ENCODE assay signal across 10 cellular contexts in the genomic region with DNA sequence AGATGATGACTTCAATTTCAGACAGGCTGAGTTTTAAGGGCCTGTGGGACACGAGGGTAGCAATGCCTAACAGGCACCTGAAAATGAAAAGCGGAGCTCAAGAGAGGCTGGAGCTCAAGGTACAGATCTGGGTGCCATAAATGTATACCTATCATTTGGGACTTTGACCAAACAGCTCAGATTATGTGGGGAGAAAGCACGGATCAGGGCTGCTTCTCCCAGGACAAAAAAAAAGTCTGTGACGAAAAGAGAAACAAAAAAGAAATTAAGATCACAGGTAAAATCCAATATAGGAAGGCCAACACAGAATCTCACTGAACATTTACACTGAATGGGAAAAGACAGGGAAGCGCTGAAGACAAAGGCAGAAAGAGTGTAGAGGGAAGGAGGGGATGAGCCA. TPM values are rescaled to one million over a fixed set of nuclear protein-coding genes. Genes with fewer than 3 reads are reported as not detected.
DNase-seq lines count a peak whose midpoint lies in the region; ATAC-seq and TF ChIP-seq lines count a peak whose summit lies in the region.
"Had no signal": no experiment of that assay in that cellular context is flagged by ENCODE, and none has a peak within 500 bp of the region (broad histone marks: within the 10 kb centered on the region; RNA-seq: fewer than 3 reads in every experiment).

No MANE protein-coding gene starts in this region.

- intact Hi-C loops in mammary epithelial cell (cut with micrococcal nuclease), result loop anchor here (5.0 kb wide), 1 partner anchor 42 kb away; no protein-coding TSS in a partner anchor

- DNase-seq in GM06990 (ENCODE audit: extremely low read depth, insufficient read length) (no peak), MG63 (no peak), mammary epithelial cell (no peak), neural crest cell (ENCODE audit: low read depth, low spot score) (no peak), DMS79 (lab: John Stamatoyannopoulos, UW) (no peak)
- DNase-seq in stimulated activated CD4-positive, alpha-beta T cell treated with anti-CD3 and anti-CD28 coated beads, Interleukin-4, amount 100 ng/mL, for 24 hours, result no peak
- DNase-seq: left cardiac atrium, NCI-H1048 had no signal

- CTCF ChIA-PET in mammary epithelial cell (lab: Charles Lee; ENCODE audit: low non-redundant PET), result no interaction called here

- BruUV-seq in mammary epithelial cell (replicated peaks; lab: Mats Ljungman, UMichigan), result no TSS peak

- WGBS in mammary epithelial cell (ENCODE audit: low coverage, missing lambda C conversion rate), result 97% methylated on average over 5 of the region's 5 CpGs

- H3K9ac ChIP-seq in mammary epithelial cell (ENCODE audit: insufficient read depth, low read length), result no peak overlapping the region

- H2AFZ ChIP-seq in mammary epithelial cell (ENCODE audit: low read depth, low read length), result no peak overlapping the region

- dilution Hi-C loops in mammary epithelial cell (cut with HindIII; ENCODE audit: low sequenced_read_pairs), result loop anchor here (5.0 kb wide), 1 partner anchor 33 kb away; a partner anchor contains a TSS

- peaks cover 13% of the 10 kb centered on the region for H3K36me3 Mint-ChIP-seq in neural crest cell (ENCODE audit: low read depth)

- H3K27ac Mint-ChIP-seq in neural crest cell (ENCODE audit: unreplicated experiment), result no peak overlapping the region

- H3K4me1 ChIP-seq in mammary epithelial cell (ENCODE audit: insufficient read depth, low read length), result peaks cover 20% of the 10 kb centered on the region

- H3K27me3 ChIP-seq in GM06990 (replicated peaks; ENCODE audit: control insufficient read depth, insufficient read depth, low read length) (no peaks in the 10 kb centered on the region), MG63 (no peaks in the 10 kb centered on the region), mammary epithelial cell (ENCODE audit: insufficient read depth, low read length) (no peaks in the 10 kb centered on the region)

- H3K9me3 ChIP-seq in MG63 (no peaks in the 10 kb centered on the region), mammary epithelial cell (replicated peaks; ENCODE audit: insufficient read depth, low read length) (no peaks in the 10 kb centered on the region)

- peak overlapping the region; percentile 68 for H3K4me2 ChIP-seq in mammary epithelial cell (ENCODE audit: insufficient read depth, low read depth, low read length)

- H3K4me1 Mint-ChIP-seq in neural crest cell, result peaks cover 41% of the 10 kb centered on the region

- H3K27ac ChIP-seq in mammary epithelial cell (ENCODE audit: insufficient read depth, low read depth, low read length), result no peak overlapping the region

- H3K36me3 ChIP-seq in GM06990 (ENCODE audit: control insufficient read depth, insufficient read depth, low read length) (peaks cover 9% of the 10 kb centered on the region), MG63 (peaks cover 57% of the 10 kb centered on the region), mammary epithelial cell (ENCODE audit: insufficient read depth, low read length) (peaks cover 24% of the 10 kb centered on the region)

- peaks cover 67% of the 10 kb centered on the region for H3K79me2 ChIP-seq in mammary epithelial cell (ENCODE audit: insufficient read depth, low read length)

- TF ChIP-seq CTCF in GM06990 (IDR thresholded peaks at IDR 0.05; ENCODE audit: insufficient read depth, low read length, poor library complexity, severe bottlenecking), result no peak
- no peak for TF ChIP-seq CTCF in mammary epithelial cell (conservative IDR thresholded peaks at IDR 0.05 in 1 of 2, IDR thresholded peaks at IDR 0.05 in 1 of 2; ENCODE audit: extremely low read depth in 1 of 2, insufficient read depth in 1 of 2, low read depth in 1 of 2, low read length in 2 of 2)
- TF ChIP-seq CTCF in neural crest cell (conservative IDR thresholded peaks at IDR 0.05), result no peak

- peak overlapping the region; percentile 56 for H3K4me3 Mint-ChIP-seq in neural crest cell

- in situ Hi-C loops in mammary epithelial cell (cut with MboI; ENCODE audit: low sequenced_read_pairs in 2 of 2), result no loop called here

- H3K4me3 ChIP-seq in GM06990 (replicated peaks; ENCODE audit: low read depth, low read length) (peak overlapping the region; percentile 87), MG63 (peak overlapping the region; percentile 91), mammary epithelial cell (replicated peaks in 1 of 3; ENCODE audit: insufficient read depth in 1 of 3, low read depth in 2 of 3, low read length in 3 of 3) (peak overlapping the region in 1 of 3 experiments; percentile 21)

- H3K9me3 Mint-ChIP-seq in neural crest cell, result no peaks in the 10 kb centered on the region

- no peaks in the 10 kb centered on the region for H4K20me1 ChIP-seq in mammary epithelial cell (ENCODE audit: insufficient read depth, low read length)

- H3K27me3 Mint-ChIP-seq in neural crest cell (ENCODE audit: low read depth), result no peaks in the 10 kb centered on the region

- no peak for ATAC-seq in HG03432 (IDR thresholded peaks at IDR 0.05; ENCODE audit: unreplicated experiment)
- ATAC-seq: left cardiac atrium had no signal

RNA-seq across cellular contexts. Expression of a gene that starts 1.9 kb away (rescaled TPM):
- total RNA-seq in MG63 (2014; rRNA removed; shearing (Covaris generic); ENCODE audit: low replicate concordance), result 177 and 205 TPM in 2 replicates
- total RNA-seq in mammary epithelial cell (100 to 1,000 TPM in 1 of 2 donors, 10 to 100 TPM in 1; 81.2 to 103 TPM), neural crest cell (45.3 and 53.6 TPM in 2 replicates)
- 49.5 TPM for polyA plus RNA-seq in mammary epithelial cell
- polyA minus RNA-seq in mammary epithelial cell, result 91.4 TPM

RNA-seq across cellular contexts. Expression of a gene that starts 8.5 kb away (rescaled TPM):
- total RNA-seq in MG63 (2014; rRNA removed; shearing (Covaris generic); ENCODE audit: low replicate concordance), result 32.4 and 44.2 TPM in 2 replicates
- total RNA-seq in mammary epithelial cell (10 to 100 TPM; 13.7 to 75.4 TPM), neural crest cell (66.0 and 74.9 TPM in 2 replicates)
- 39.1 TPM for polyA plus RNA-seq in mammary epithelial cell
- polyA minus RNA-seq in mammary epithelial cell, result 9.7 TPM

RNA-seq across cellular contexts. Expression of a gene that starts 21.5 kb away (rescaled TPM):
- total RNA-seq in MG63 (2014; rRNA removed; shearing (Covaris generic); ENCODE audit: low replicate concordance), result not detected in 2 replicates
- total RNA-seq in mammary epithelial cell, result not detected
- polyA plus RNA-seq in mammary epithelial cell, result 0.01 TPM
- polyA minus RNA-seq in mammary epithelial cell, result not detected
- total RNA-seq in neural crest cell, result not detected in 2 replicates
- total RNA-seq: H1 had no signal
- polyA plus RNA-seq: H1 had no signal

RNA-seq across cellular contexts. Expression of a gene that starts 33.6 kb away (rescaled TPM):
- total RNA-seq in MG63 (2014; rRNA removed; shearing (Covaris generic); ENCODE audit: low replicate concordance), result 445 and 487 TPM in 2 replicates
- total RNA-seq in mammary epithelial cell, result 100 to 1,000 TPM; 138 to 139 TPM
- polyA plus RNA-seq in mammary epithelial cell, result 156 TPM
- 116 TPM for polyA minus RNA-seq in mammary epithelial cell
- 22.7 and 23.6 TPM in 2 replicates for total RNA-seq in neural crest cell

RNA-seq across cellular contexts. Expression of a gene that starts 59.6 kb away (rescaled TPM):
- 72.4 and 80.7 TPM in 2 replicates for total RNA-seq in MG63 (2014; rRNA removed; shearing (Covaris generic); ENCODE audit: low replicate concordance)
- total RNA-seq in mammary epithelial cell, result 10 to 100 TPM; 37.8 to 69.7 TPM
- 84.9 TPM for polyA plus RNA-seq in mammary epithelial cell
- polyA minus RNA-seq in mammary epithelial cell, result 143 TPM
- total RNA-seq in neural crest cell, result 117 and 130 TPM in 2 replicates
